In genomic region chr6:43370003-43370580, GRCh38 we compare ENCODE assay signal across 8 cellular contexts. TPM values are rescaled to one million over a fixed set of nuclear protein-coding genes. Genes with fewer than 3 reads are reported as not detected.
A peak's percentile ranks its signal among the peaks of the same experiment; 100 is the strongest.
DNase-seq lines count a peak whose midpoint lies in the region; TF ChIP-seq lines count a peak whose summit lies in the region.
"Not testable (repeated sequence)": the region's sequence is repeated elsewhere in the genome, so short reads cannot be mapped to it uniquely, and the experiment has no call there.

No MANE protein-coding gene starts in this region.

- intact Hi-C loops in activated CD4-positive, alpha-beta T cell treated with anti-CD3 and anti-CD28 coated beads, Interleukin-2, amount 10 ng/mL, durations not matched to agents 24 days and 14 days (cut with micrococcal nuclease): not testable (repeated sequence)

- not testable (repeated sequence) for H2BK12ac ChIP-seq in H9 (ENCODE audit: insufficient read length, low read depth, low read length)

- H4K20me1 ChIP-seq in H9 (ENCODE audit: control insufficient read depth, insufficient read depth, insufficient read length): not testable (repeated sequence)

- not testable (repeated sequence) for H2BK20ac ChIP-seq in H9 (ENCODE audit: low read depth, low read length, poor library complexity, severe bottlenecking)

- not testable (repeated sequence) for H3K27me3 ChIP-seq in H9 (ENCODE audit: insufficient read depth, low read length)
- H3K27me3 ChIP-seq in HUES6 (ENCODE audit: control insufficient read depth, insufficient read depth, low read length) (peaks cover 11% of the 10 kb centered on the region), iPS-15b (ENCODE audit: control insufficient read depth, insufficient read depth, low read length) (peaks cover 15% of the 10 kb centered on the region), neutrophil (peaks cover 37% of the 10 kb centered on the region)

- H4K91ac ChIP-seq in H9 (ENCODE audit: insufficient read length, low read depth, low read length): not testable (repeated sequence)

- H3K27ac Mint-ChIP-seq in H9 (peak overlapping the region; percentile 74 to 92 (median 74); a peak in 3 of 7 replicates), type B pancreatic cell (peak overlapping the region; percentile 89)
- peak overlapping the region; percentile 94 for H3K27ac Mint-ChIP-seq in activated CD4-positive, alpha-beta T cell treated with anti-CD3 and anti-CD28 coated beads, Interleukin-2, amount 10 ng/mL, durations not matched to agents 24 days and 14 days

- not testable (repeated sequence) for H3K79me1 ChIP-seq in H9 (ENCODE audit: insufficient read depth, low read depth, low read length, poor library complexity, severe bottlenecking)

- not testable (repeated sequence) for H3K56ac ChIP-seq in H9 (ENCODE audit: insufficient read length, low read depth, low read length)

- not testable (repeated sequence) for H3K14ac ChIP-seq in H9 (ENCODE audit: insufficient read depth, low read length)

- not testable (repeated sequence) for DNase-seq in H9; choroid plexus epithelial cell (ENCODE audit: low read depth); type B pancreatic cell (ENCODE audit: extremely low spot score, unreplicated experiment)
- peak; percentile 67 for DNase-seq in activated CD4-positive, alpha-beta T cell treated with anti-CD3 and anti-CD28 coated beads, Interleukin-2, amount 10 ng/mL, durations not matched to agents 24 days and 14 days

- H3K27ac ChIP-seq in H9 (ENCODE audit: insufficient read length, low read depth, low read length): not testable (repeated sequence)
- H3K27ac ChIP-seq in HUES6 (ENCODE audit: low read depth, low read length) (peak overlapping the region; percentile 46; the same call in 1 of the 2 replicates), neutrophil (peak overlapping the region; percentile 80)

- no CpG with 5 or more reads among the region's 16 CpGs for WGBS in H9 (ENCODE audit: extremely low coverage, insufficient read length, low lambda C conversion rate)

- H3K4me1 Mint-ChIP-seq in H9: peaks cover 17 to 22% of the 10 kb centered on the region in 2 experiments
- peaks cover 35% of the 10 kb centered on the region for H3K4me1 Mint-ChIP-seq in activated CD4-positive, alpha-beta T cell treated with anti-CD3 and anti-CD28 coated beads, Interleukin-2, amount 10 ng/mL, durations not matched to agents 24 days and 14 days
- peaks cover 10% of the 10 kb centered on the region for H3K4me1 Mint-ChIP-seq in type B pancreatic cell (ENCODE audit: unreplicated experiment)

- H4K5ac ChIP-seq in H9 (ENCODE audit: insufficient read length, low read depth, low read length): not testable (repeated sequence)

- H2BK15ac ChIP-seq in H9 (ENCODE audit: low read depth, low read length): not testable (repeated sequence)

- not testable (repeated sequence) for H2BK120ac ChIP-seq in H9 (ENCODE audit: low read depth, low read length, poor library complexity, severe bottlenecking)

- not testable (repeated sequence) for H2AFZ ChIP-seq in H9 (ENCODE audit: low read length)

- not testable (repeated sequence) for H2BK5ac ChIP-seq in H9 (ENCODE audit: insufficient read length, low read length)

- peak overlapping the region; percentile 69 to 81 for H3K4me3 Mint-ChIP-seq in H9
- H3K4me3 Mint-ChIP-seq in activated CD4-positive, alpha-beta T cell treated with anti-CD3 and anti-CD28 coated beads, Interleukin-2, amount 10 ng/mL, durations not matched to agents 24 days and 14 days: peak overlapping the region; percentile 85
- H3K4me3 Mint-ChIP-seq in type B pancreatic cell: peak overlapping the region; percentile 89

- peak overlapping the region; percentile 16 for H3K4me2 ChIP-seq in H9 (ENCODE audit: insufficient read depth, insufficient read length, low read length)

- not testable (repeated sequence) for H3K79me2 ChIP-seq in H9 (ENCODE audit: insufficient read depth, low read length)

- peaks cover 20% of the 10 kb centered on the region for H3K27me3 Mint-ChIP-seq in H9 (ENCODE audit: low read depth)
- not testable (repeated sequence) for H3K27me3 Mint-ChIP-seq in activated CD4-positive, alpha-beta T cell treated with anti-CD3 and anti-CD28 coated beads, Interleukin-2, amount 10 ng/mL, durations not matched to agents 24 days and 14 days; type B pancreatic cell

- not testable (repeated sequence) for H2AK5ac ChIP-seq in H9 (ENCODE audit: insufficient read length, low read length)

- TF ChIP-seq CTCF in H9 (conservative IDR thresholded peaks at IDR 0.05); choroid plexus epithelial cell (conservative IDR thresholded peaks at IDR 0.05; ENCODE audit: low read depth, low read length); neutrophil (IDR thresholded peaks at IDR 0.05); type B pancreatic cell (conservative IDR thresholded peaks at IDR 0.05): not testable (repeated sequence)

- not testable (repeated sequence) for H3K4ac ChIP-seq in H9 (ENCODE audit: low read depth, low read length)

- H3K4me3 ChIP-seq in GM08714 (ENCODE audit: low read length): peak overlapping the region; percentile 79; the same call in 1 of the 2 replicates
- peak overlapping the region; percentile 73 for H3K4me3 ChIP-seq in HUES6 (ENCODE audit: low read depth, low read length)
- H3K4me3 ChIP-seq in choroid plexus epithelial cell (ENCODE audit: low read depth, low read length): peak overlapping the region; percentile 72
- H3K4me3 ChIP-seq in iPS-15b (ENCODE audit: low read depth, low read length): peak overlapping the region; percentile 79
- peak overlapping the region; percentile 76 to 90 for H3K4me3 ChIP-seq in neutrophil (ENCODE audit: low read depth in 1 of 2, low read length in 1 of 2)

- not testable (repeated sequence) for H3K9ac ChIP-seq in H9 (ENCODE audit: extremely low read depth, insufficient read length, low read length)
- H3K9ac ChIP-seq in HUES6 (ENCODE audit: low read length) (peak overlapping the region; percentile 70), iPS-15b (ENCODE audit: low read depth, low read length) (peak overlapping the region; percentile 37)

- not testable (repeated sequence) for H3K23ac ChIP-seq in H9 (ENCODE audit: insufficient read length, low read depth, low read length)

- H3K18ac ChIP-seq in H9 (ENCODE audit: insufficient read length, low read depth, low read length): not testable (repeated sequence)

- H4K8ac ChIP-seq in H9 (replicated peaks; ENCODE audit: insufficient read length, low read depth, low read length): not testable (repeated sequence)

- H3T11ph ChIP-seq in H9 (ENCODE audit: low read length): not testable (repeated sequence)

- not testable (repeated sequence) for H3K4me1 ChIP-seq in H9 (ENCODE audit: insufficient read depth, low read length); HUES6 (ENCODE audit: control insufficient read depth, insufficient read depth, low read length)
- H3K4me1 ChIP-seq in iPS-15b (ENCODE audit: control insufficient read depth, insufficient read depth, low read length): peaks cover 11% of the 10 kb centered on the region
- H3K4me1 ChIP-seq in neutrophil (ENCODE audit: control insufficient read depth in 1 of 2, insufficient read depth in 1 of 2, low read depth in 1 of 2, low read length in 1 of 2): peaks cover 23% of the 10 kb centered on the region in 2 experiments

- not testable (repeated sequence) for H3K36me3 Mint-ChIP-seq in H9 (ENCODE audit: insufficient read depth in 1 of 3, low read depth in 3 of 3); activated CD4-positive, alpha-beta T cell treated with anti-CD3 and anti-CD28 coated beads, Interleukin-2, amount 10 ng/mL, durations not matched to agents 24 days and 14 days (ENCODE audit: low read depth); type B pancreatic cell

- H3K9me3 Mint-ChIP-seq in H9; activated CD4-positive, alpha-beta T cell treated with anti-CD3 and anti-CD28 coated beads, Interleukin-2, amount 10 ng/mL, durations not matched to agents 24 days and 14 days; type B pancreatic cell: not testable (repeated sequence)

- H3K36me3 ChIP-seq in HUES6 (ENCODE audit: control insufficient read depth, insufficient read depth, low read length); iPS-15b (ENCODE audit: control insufficient read depth, insufficient read depth, low read length); neutrophil: not testable (repeated sequence)

- not testable (repeated sequence) for H3K23me2 ChIP-seq in H9 (ENCODE audit: insufficient read length, low read depth, low read length, poor library complexity, severe bottlenecking)

- not testable (repeated sequence) for H3K9me3 ChIP-seq in H9 (ENCODE audit: control insufficient read depth, low read depth, low read length); HUES6 (ENCODE audit: control insufficient read depth, insufficient read depth, low read depth, low read length); iPS-15b (ENCODE audit: control insufficient read depth, insufficient read depth, low read length); neutrophil

RNA-seq across cellular contexts. Expression of gene ZNF318, which starts 0.6 kb away (rescaled TPM):
- total RNA-seq in H9 (2021) (15.0 and 16.3 TPM in 2 replicates), type B pancreatic cell (ENCODE audit: low replicate concordance) (13.3 and 23.3 TPM in 2 replicates)
- total RNA-seq in activated CD4-positive, alpha-beta T cell treated with anti-CD3 and anti-CD28 coated beads, Interleukin-2, amount 10 ng/mL, durations not matched to agents 24 days and 14 days: 9.3 and 10.3 TPM in 2 replicates

RNA-seq across cellular contexts. Expression of gene ABCC10, which starts 57.2 kb away (rescaled TPM):
- 28.0 and 31.8 TPM in 2 replicates for total RNA-seq in H9 (2021)
- 38.2 and 40.0 TPM in 2 replicates for total RNA-seq in activated CD4-positive, alpha-beta T cell treated with anti-CD3 and anti-CD28 coated beads, Interleukin-2, amount 10 ng/mL, durations not matched to agents 24 days and 14 days
- total RNA-seq in type B pancreatic cell (ENCODE audit: low replicate concordance): 39.1 and 46.5 TPM in 2 replicates
